23 cellular contexts compared by ENCODE assay signal in the genomic region with DNA sequence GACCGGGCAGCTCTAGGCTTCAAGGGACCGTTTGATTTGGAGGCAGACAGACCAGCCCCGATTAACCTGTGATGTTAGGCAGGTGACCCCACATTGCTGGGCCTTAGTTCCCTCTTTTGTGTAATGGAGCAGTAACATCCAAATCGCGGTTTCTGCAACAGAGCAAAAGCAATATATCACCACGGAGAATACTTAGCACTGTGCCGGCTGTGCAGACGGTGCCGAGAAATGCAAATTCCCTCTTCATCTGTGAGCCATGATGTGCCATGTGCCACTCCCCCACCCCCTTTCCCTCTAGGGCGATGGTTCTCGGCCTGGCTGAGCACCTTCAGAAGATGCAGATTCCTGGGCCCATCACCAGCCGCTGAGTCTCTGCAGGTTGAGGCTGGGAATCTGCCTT.
"Had no signal": no experiment of that assay in that cellular context is flagged by ENCODE, and none has a peak within 500 bp of the region (broad histone marks: within the 10 kb centered on the region; RNA-seq: fewer than 3 reads in every experiment).

No MANE protein-coding gene starts in this region.

- H3K4me2 ChIP-seq: neural progenitor cell had no signal

- H3K27me3 ChIP-seq: body of pancreas, colonic mucosa, left lung, neural progenitor cell, right atrium auricular region, tibial nerve had no signal

- H3K4me3 ChIP-seq: body of pancreas, colonic mucosa, left lung, neural progenitor cell, prostate gland, right atrium auricular region, tibial nerve had no signal

- ATAC-seq: activated CD4-positive, CD25-positive, alpha-beta regulatory T cell treated with anti-CD3 and anti-CD28 coated beads, Interleukin-2, amount 50 U/mL, for 24 hours; activated CD8-positive, alpha-beta T cell treated with anti-CD3 and anti-CD28 coated beads, Interleukin-2, amount 10 ng/mL, durations not matched to agents 7 days and 5 days; body of pancreas; left lung had no signal

- H2AFZ ChIP-seq: neural progenitor cell had no signal

- H3K9me3 ChIP-seq: body of pancreas, colonic mucosa, left lung, prostate gland, right atrium auricular region, tibial nerve had no signal

- DNase-seq: activated CD4-positive, alpha-beta T cell treated with anti-CD3 and anti-CD28 coated beads, Interleukin-2, amount 10 ng/mL, durations not matched to agents 7 days and 5 days; activated CD8-positive, alpha-beta T cell treated with anti-CD3 and anti-CD28 coated beads, Interleukin-2, amount 10 ng/mL, durations not matched to agents 7 days and 5 days; activated naive CD4-positive, alpha-beta T cell treated with anti-CD3 and anti-CD28 coated beads for 36 hours; activated T-cell treated with anti-CD3 and anti-CD28 coated beads, Interleukin-2, amount 50 U/mL, for 24 hours; body of pancreas; caudate nucleus; colonic mucosa; foreskin fibroblast; head of caudate nucleus; kidney; left lung; stimulated activated CD4-positive, alpha-beta T cell treated with anti-CD3 and anti-CD28 coated beads, Interleukin-12 subunit alpha, Interleukin-12 subunit beta, amount 100 ng/mL, for 4 hours; stimulated activated CD4-positive, alpha-beta T cell treated with anti-CD3 and anti-CD28 coated beads, Interleukin-1b, Interleukin-23, amount 100 ng/mL, for 48 hours; T1000 had no signal

- H3K36me3 ChIP-seq: colonic mucosa, neural progenitor cell, prostate gland had no signal

- H3K27ac Mint-ChIP-seq: activated CD4-positive, alpha-beta T cell treated with anti-CD3 and anti-CD28 coated beads, Interleukin-2, amount 10 ng/mL, durations not matched to agents 7 days and 5 days; activated CD8-positive, alpha-beta T cell treated with anti-CD3 and anti-CD28 coated beads, Interleukin-2, amount 10 ng/mL, durations not matched to agents 7 days and 5 days; activated naive CD4-positive, alpha-beta T cell treated with anti-CD3 and anti-CD28 coated beads for 36 hours; activated T-cell treated with anti-CD3 and anti-CD28 coated beads, Interleukin-2, amount 50 U/mL, for 24 hours; endodermal cell; stimulated activated naive CD8-positive, alpha-beta T cell treated with anti-CD3 and anti-CD28 coated beads, Interleukin-15, Interleukin-2, amounts not matched to agents 100 ng/mL and 50 ng/mL, for 24 hours had no signal

- H3K4me3 Mint-ChIP-seq: activated CD4-positive, alpha-beta T cell treated with anti-CD3 and anti-CD28 coated beads, Interleukin-2, amount 10 ng/mL, durations not matched to agents 7 days and 5 days; activated CD8-positive, alpha-beta T cell treated with anti-CD3 and anti-CD28 coated beads, Interleukin-2, amount 10 ng/mL, durations not matched to agents 7 days and 5 days; activated naive CD4-positive, alpha-beta T cell treated with anti-CD3 and anti-CD28 coated beads for 36 hours; activated T-cell treated with anti-CD3 and anti-CD28 coated beads, Interleukin-2, amount 50 U/mL, for 24 hours; endodermal cell; neural progenitor cell; stimulated activated naive CD8-positive, alpha-beta T cell treated with anti-CD3 and anti-CD28 coated beads, Interleukin-15, Interleukin-2, amounts not matched to agents 100 ng/mL and 50 ng/mL, for 24 hours had no signal

- H3K4me1 ChIP-seq: colonic mucosa, neural progenitor cell, prostate gland had no signal

- H3K27me3 Mint-ChIP-seq: activated CD4-positive, alpha-beta T cell treated with anti-CD3 and anti-CD28 coated beads, Interleukin-2, amount 10 ng/mL, durations not matched to agents 7 days and 5 days had no signal

- H3K27ac ChIP-seq: colonic mucosa, epithelial cell of prostate, left lung, neural progenitor cell, prostate gland, right atrium auricular region, tibial nerve had no signal

- H3K9ac ChIP-seq: neural progenitor cell had no signal

- FAIRE-seq: kidney, urothelium cell line had no signal

- H3K9me3 Mint-ChIP-seq: activated CD4-positive, alpha-beta T cell treated with anti-CD3 and anti-CD28 coated beads, Interleukin-2, amount 10 ng/mL, durations not matched to agents 7 days and 5 days; activated naive CD4-positive, alpha-beta T cell treated with anti-CD3 and anti-CD28 coated beads for 36 hours; activated T-cell treated with anti-CD3 and anti-CD28 coated beads, Interleukin-2, amount 50 U/mL, for 24 hours; endodermal cell; stimulated activated naive CD8-positive, alpha-beta T cell treated with anti-CD3 and anti-CD28 coated beads, Interleukin-15, Interleukin-2, amounts not matched to agents 100 ng/mL and 50 ng/mL, for 24 hours had no signal
